ENCODE assay signal across 14 cellular contexts in the genomic region with DNA sequence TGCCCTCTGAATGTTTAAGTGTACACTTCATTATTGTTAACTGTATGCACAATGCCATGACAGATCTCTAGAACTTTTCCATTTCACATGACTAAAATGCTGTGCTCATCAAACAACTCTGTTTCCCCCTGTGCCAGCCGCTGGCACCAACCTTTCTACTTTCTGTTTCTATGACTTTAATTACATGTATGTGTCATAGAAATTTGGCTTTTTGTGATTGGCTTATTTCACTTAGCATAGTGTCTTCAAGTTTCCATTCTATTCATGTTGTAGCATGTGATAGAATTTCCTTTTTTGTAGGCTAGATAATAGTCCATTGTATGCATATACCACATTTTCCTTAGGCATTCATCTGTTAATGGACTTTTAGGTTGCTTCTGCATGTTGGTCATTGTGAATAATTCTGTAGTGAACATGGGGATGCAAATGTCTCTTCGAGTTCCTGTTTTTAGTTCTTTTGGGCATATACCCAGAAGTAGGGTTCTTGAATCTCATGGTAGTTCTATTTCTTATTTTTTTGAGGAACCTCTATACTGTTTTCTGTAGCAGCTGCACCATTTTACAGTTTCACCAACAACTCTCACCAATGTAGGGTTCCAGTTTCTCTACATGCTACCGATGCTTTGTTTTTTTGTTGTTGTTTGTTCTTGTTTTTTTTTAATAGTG.
A peak's percentile ranks its signal among the peaks of the same experiment; 100 is the strongest.
DNase-seq lines count a peak whose midpoint lies in the region; ATAC-seq and TF ChIP-seq lines count a peak whose summit lies in the region.
"Had no signal": no experiment of that assay in that cellular context is flagged by ENCODE, and none has a peak within 500 bp of the region (broad histone marks: within the 10 kb centered on the region; RNA-seq: fewer than 3 reads in every experiment).

No MANE protein-coding gene starts in this region.

- no peaks in the 10 kb centered on the region for H3F3A ChIP-seq in smooth muscle cell (ENCODE audit: low read depth)

- H3K36me3 Mint-ChIP-seq in MCF 10A (ENCODE audit: insufficient read depth, unreplicated experiment): peaks cover 16% of the 10 kb centered on the region
- peaks cover 12% of the 10 kb centered on the region for H3K36me3 Mint-ChIP-seq in Caco-2 (ENCODE audit: insufficient read depth, unreplicated experiment)

- H3K4me3 ChIP-seq in breast epithelium (no peak overlapping the region), epithelial cell of esophagus (ENCODE audit: low read length) (no peak overlapping the region), smooth muscle cell (no peak overlapping the region), Caco-2 (ENCODE audit: low read depth, low read length) (no peak overlapping the region)
- H3K4me3 ChIP-seq: BLaER1, dorsolateral prefrontal cortex had no signal

- no peaks in the 10 kb centered on the region for H3K9me3 ChIP-seq in breast epithelium
- H3K9me3 ChIP-seq in smooth muscle cell (replicated peaks; ENCODE audit: low read depth): no peaks in the 10 kb centered on the region
- no peaks in the 10 kb centered on the region for H3K9me3 ChIP-seq in Caco-2
- H3K9me3 ChIP-seq: BLaER1 had no signal

- H3K27ac ChIP-seq in breast epithelium (no peak overlapping the region), smooth muscle cell (ENCODE audit: low read depth) (no peak overlapping the region)
- H3K27ac ChIP-seq: BLaER1 had no signal

- H3K4me1 Mint-ChIP-seq in MCF 10A (ENCODE audit: insufficient read depth, unreplicated experiment): peaks cover 25% of the 10 kb centered on the region
- no peaks in the 10 kb centered on the region for H3K4me1 Mint-ChIP-seq in Caco-2 (ENCODE audit: low read depth, unreplicated experiment)

- H3K9me3 Mint-ChIP-seq in MCF 10A (ENCODE audit: unreplicated experiment): no peaks in the 10 kb centered on the region
- H3K9me3 Mint-ChIP-seq in Caco-2 (ENCODE audit: unreplicated experiment): no peaks in the 10 kb centered on the region

- no peak for TF ChIP-seq CTCF in MCF 10A (IDR thresholded peaks at IDR 0.05; ENCODE audit: unreplicated experiment)
- no peak for TF ChIP-seq CTCF in breast epithelium (IDR thresholded peaks at IDR 0.05)
- TF ChIP-seq CTCF in epithelial cell of esophagus (IDR thresholded peaks at IDR 0.05; ENCODE audit: insufficient read depth, low read depth, low read length, missing control alignments): no peak
- TF ChIP-seq CTCF in smooth muscle cell (IDR thresholded peaks at IDR 0.05; ENCODE audit: borderline replicate concordance, insufficient read depth, poor library complexity, severe bottlenecking): no peak
- TF ChIP-seq CTCF in Caco-2 (IDR thresholded peaks at IDR 0.05; ENCODE audit: insufficient read depth in 1 of 2, low read depth in 1 of 2, low read length in 1 of 2, severe bottlenecking in 1 of 2, unreplicated experiment in 1 of 2): no peak

- H3K4me1 ChIP-seq in breast epithelium (no peaks in the 10 kb centered on the region), smooth muscle cell (ENCODE audit: low read depth) (peaks cover 2% of the 10 kb centered on the region), Caco-2 (no peaks in the 10 kb centered on the region)

- ATAC-seq in stimulated activated naive CD8-positive, alpha-beta T cell treated with anti-CD3 and anti-CD28 coated beads, Interleukin-15, Interleukin-2, amounts not matched to agents 100 U/mL and 50 U/mL, for 24 hours: peak; percentile 86

- no peak for TF ChIP-seq POLR2A in breast epithelium (IDR thresholded peaks at IDR 0.05)

- no peak overlapping the region for H2AFZ ChIP-seq in smooth muscle cell (ENCODE audit: low read depth)

- H3K4me3 Mint-ChIP-seq in MCF 10A (ENCODE audit: unreplicated experiment) (no peak overlapping the region), Caco-2 (ENCODE audit: unreplicated experiment) (no peak overlapping the region)

- H3K4me2 ChIP-seq in smooth muscle cell: no peak overlapping the region
- H3K4me2 ChIP-seq: BLaER1 had no signal

- H3K79me2 ChIP-seq in smooth muscle cell (ENCODE audit: low read depth): no peaks in the 10 kb centered on the region

- BruUV-seq in MCF 10A (replicated peaks; lab: Mats Ljungman, UMichigan) (no TSS peak), Caco-2 (replicated peaks; lab: Mats Ljungman, UMichigan) (no TSS peak)

- H3K9ac ChIP-seq in smooth muscle cell (ENCODE audit: low read depth): no peak overlapping the region
- H3K9ac ChIP-seq: BLaER1 had no signal

- DNase-seq in MCF 10A (ENCODE audit: unreplicated experiment): peak; percentile 33
- no peak for DNase-seq in breast epithelium (ENCODE audit: low spot score in 2 of 2)
- DNase-seq in NAMALWA (ENCODE audit: low spot score): peak; percentile 38
- DNase-seq in epithelial cell of esophagus (ENCODE audit: low read depth): peak; percentile 53
- no peak for DNase-seq in stimulated activated naive CD8-positive, alpha-beta T cell treated with anti-CD3 and anti-CD28 coated beads, Interleukin-15, Interleukin-2, amounts not matched to agents 100 U/mL and 50 U/mL, for 24 hours
- DNase-seq in smooth muscle cell (lab: John Stamatoyannopoulos, UW; ENCODE audit: unreplicated experiment): no peak
- no peak for DNase-seq in Caco-2
- DNase-seq in stimulated activated naive CD4-positive, alpha-beta T cell (lab: John Stamatoyannopoulos, UW): no peak
- DNase-seq: activated T-cell treated with anti-CD3 and anti-CD28 coated beads for 4 hours, dorsolateral prefrontal cortex, NCI-H1436 treated with DMSO at 0.1 percent for 48 hours, NCI-H774, SHP77 had no signal

- no peaks in the 10 kb centered on the region for H3K36me3 ChIP-seq in breast epithelium
- H3K36me3 ChIP-seq in smooth muscle cell (ENCODE audit: low read depth): no peaks in the 10 kb centered on the region
- no peaks in the 10 kb centered on the region for H3K36me3 ChIP-seq in Caco-2 (ENCODE audit: control insufficient read depth, insufficient read depth, low read length)
- H3K36me3 ChIP-seq: BLaER1 had no signal

- POLR2A ChIA-PET in MCF 10A (lab: Yijun Ruan, JAX): interaction anchor here (0.9 to 2.1 kb wide), 4 partner anchors 13 to 37 kb away, joined by 3 to 5 read pairs (median 4); no protein-coding TSS in a partner anchor
- POLR2A ChIA-PET in Caco-2 (lab: Charles Lee): no interaction called here

- CTCF ChIA-PET in MCF 10A (lab: Yijun Ruan, JAX) (interaction anchor here (0.6 to 0.8 kb wide), 5 partner anchors 9 to 54 kb away, joined by 3 to 4 read pairs (median 3); no protein-coding TSS in a partner anchor), Caco-2 (lab: Charles Lee) (no interaction called here)

- H4K20me1 ChIP-seq in smooth muscle cell (ENCODE audit: low read depth): no peaks in the 10 kb centered on the region
- H4K20me1 ChIP-seq: BLaER1 had no signal

- intact Hi-C loops in MCF 10A (cut with micrococcal nuclease): no loop called here
- intact Hi-C loops in breast epithelium (cut with DNase I; ENCODE audit: low total_unique reads): no loop called here
- intact Hi-C loops in Caco-2 (cut with micrococcal nuclease; ENCODE audit: unreplicated experiment): no loop called here

- H3K27me3 Mint-ChIP-seq in MCF 10A (ENCODE audit: insufficient read depth, unreplicated experiment) (no peaks in the 10 kb centered on the region), Caco-2 (ENCODE audit: insufficient read depth, unreplicated experiment) (no peaks in the 10 kb centered on the region)

- H3K27ac Mint-ChIP-seq in MCF 10A (ENCODE audit: low read depth, unreplicated experiment): no peak overlapping the region
- H3K27ac Mint-ChIP-seq in Caco-2 (ENCODE audit: unreplicated experiment): no peak overlapping the region

- H3K27me3 ChIP-seq in breast epithelium: no peaks in the 10 kb centered on the region
- H3K27me3 ChIP-seq in smooth muscle cell (ENCODE audit: low read depth): no peaks in the 10 kb centered on the region
- no peaks in the 10 kb centered on the region for H3K27me3 ChIP-seq in Caco-2 (replicated peaks; ENCODE audit: control insufficient read depth, insufficient read depth, low read length)
- H3K27me3 ChIP-seq: BLaER1, dorsolateral prefrontal cortex had no signal

- WGBS in smooth muscle cell (ENCODE audit: low lambda C conversion rate): 64% methylated on average over 3 of the region's 3 CpGs

Comparison
In these comparisons a context has a peak if more than half of its experiments do, and no peak if none do; other contexts are left out.
1. DNase-seq: peak in MCF 10A (single experiment), NAMALWA (single experiment) and epithelial cell of esophagus (single experiment); none in breast epithelium (0 of 2), stimulated activated naive CD8-positive, alpha-beta T cell treated with anti-CD3 and anti-CD28 coated beads, Interleukin-15, Interleukin-2, amounts not matched to agents 100 U/mL and 50 U/mL, for 24 hours (single experiment), smooth muscle cell (single experiment), Caco-2 (0 of 2) and stimulated activated naive CD4-positive, alpha-beta T cell (0 of 6).